Comparison of ENCODE assay signal across 1 cellular context in genomic region chr20:50455656-50456451, GRCh38.
TF ChIP-seq lines count a peak whose summit lies in the region.

No MANE protein-coding gene starts in this region.

TF ChIP-seq in HepG2, 621 proteins besides CTCF, POLR2A, EP300 and RAD21 (continued from another document and continues in another):
- TF ChIP-seq, protein P1, sequence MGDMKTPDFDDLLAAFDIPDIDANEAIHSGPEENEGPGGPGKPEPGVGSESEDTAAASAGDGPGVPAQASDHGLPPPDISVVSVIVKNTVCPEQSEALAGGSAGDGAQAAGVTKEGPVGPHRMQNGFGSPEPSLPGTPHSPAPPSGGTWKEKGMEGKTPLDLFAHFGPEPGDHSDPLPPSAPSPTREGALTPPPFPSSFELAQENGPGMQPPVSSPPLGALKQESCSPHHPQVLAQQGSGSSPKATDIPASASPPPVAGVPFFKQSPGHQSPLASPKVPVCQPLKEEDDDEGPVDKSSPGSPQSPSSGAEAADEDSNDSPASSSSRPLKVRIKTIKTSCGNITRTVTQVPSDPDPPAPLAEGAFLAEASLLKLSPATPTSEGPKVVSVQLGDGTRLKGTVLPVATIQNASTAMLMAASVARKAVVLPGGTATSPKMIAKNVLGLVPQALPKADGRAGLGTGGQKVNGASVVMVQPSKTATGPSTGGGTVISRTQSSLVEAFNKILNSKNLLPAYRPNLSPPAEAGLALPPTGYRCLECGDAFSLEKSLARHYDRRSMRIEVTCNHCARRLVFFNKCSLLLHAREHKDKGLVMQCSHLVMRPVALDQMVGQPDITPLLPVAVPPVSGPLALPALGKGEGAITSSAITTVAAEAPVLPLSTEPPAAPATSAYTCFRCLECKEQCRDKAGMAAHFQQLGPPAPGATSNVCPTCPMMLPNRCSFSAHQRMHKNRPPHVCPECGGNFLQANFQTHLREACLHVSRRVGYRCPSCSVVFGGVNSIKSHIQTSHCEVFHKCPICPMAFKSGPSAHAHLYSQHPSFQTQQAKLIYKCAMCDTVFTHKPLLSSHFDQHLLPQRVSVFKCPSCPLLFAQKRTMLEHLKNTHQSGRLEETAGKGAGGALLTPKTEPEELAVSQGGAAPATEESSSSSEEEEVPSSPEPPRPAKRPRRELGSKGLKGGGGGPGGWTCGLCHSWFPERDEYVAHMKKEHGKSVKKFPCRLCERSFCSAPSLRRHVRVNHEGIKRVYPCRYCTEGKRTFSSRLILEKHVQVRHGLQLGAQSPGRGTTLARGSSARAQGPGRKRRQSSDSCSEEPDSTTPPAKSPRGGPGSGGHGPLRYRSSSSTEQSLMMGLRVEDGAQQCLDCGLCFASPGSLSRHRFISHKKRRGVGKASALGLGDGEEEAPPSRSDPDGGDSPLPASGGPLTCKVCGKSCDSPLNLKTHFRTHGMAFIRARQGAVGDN (CRISPR knock-in tag; IDR thresholded peaks at IDR 0.05) = peak; percentile 99
- TF ChIP-seq SOX6 (IDR thresholded peaks at IDR 0.05) = no peak
- peak; percentile 97 for TF ChIP-seq SOX6 (CRISPR knock-in tag; IDR thresholded peaks at IDR 0.05)
- TF ChIP-seq HOXA5 (CRISPR knock-in tag; IDR thresholded peaks at IDR 0.05) = peak; percentile 97
- TF ChIP-seq ZNF83 (CRISPR knock-in tag; IDR thresholded peaks at IDR 0.05; ENCODE audit: borderline replicate concordance) = no peak; the same call in 1 of the 2 replicates
- peak in 1 of 2 experiments; percentile 73; a peak in 1 of 4 replicates for TF ChIP-seq KLF16 (CRISPR knock-in tag; IDR thresholded peaks at IDR 0.05)
- TF ChIP-seq CBX1 (IDR thresholded peaks at IDR 0.05; ENCODE audit: low read depth) = peak; percentile 39
- peak; percentile 78 for TF ChIP-seq ZNF747 (CRISPR knock-in tag; IDR thresholded peaks at IDR 0.05; ENCODE audit: borderline replicate concordance)
- peak; percentile 95 for TF ChIP-seq ZNF784 (CRISPR knock-in tag; IDR thresholded peaks at IDR 0.05; ENCODE audit: borderline replicate concordance)
- peak; percentile 90 for TF ChIP-seq MYC (CRISPR knock-in tag; IDR thresholded peaks at IDR 0.05; ENCODE audit: borderline replicate concordance)
- peak; percentile 98 for TF ChIP-seq ZMYM3 (CRISPR knock-in tag; IDR thresholded peaks at IDR 0.05)
- TF ChIP-seq, protein P2, sequence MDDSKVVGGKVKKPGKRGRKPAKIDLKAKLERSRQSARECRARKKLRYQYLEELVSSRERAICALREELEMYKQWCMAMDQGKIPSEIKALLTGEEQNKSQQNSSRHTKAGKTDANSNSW (CRISPR knock-in tag; IDR thresholded peaks at IDR 0.05; ENCODE audit: borderline replicate concordance) = 0 out of 2 replicates have a peak, but pooled peaks have one; percentile 22
- TF ChIP-seq CCDC6 (CRISPR knock-in tag; IDR thresholded peaks at IDR 0.05) = no peak; the same call in 1 of the 2 replicates
- peak; percentile 25; the same call in 1 of the 2 replicates for TF ChIP-seq THAP7 (CRISPR knock-in tag; IDR thresholded peaks at IDR 0.05)
- TF ChIP-seq IRF2 (CRISPR knock-in tag; IDR thresholded peaks at IDR 0.05) = peak; percentile 59; the same call in 1 of the 2 replicates
- TF ChIP-seq HNF1A (IDR thresholded peaks at IDR 0.05; ENCODE audit: low read depth) = peak; percentile 64; the same call in 1 of the 2 replicates
- TF ChIP-seq HNF1A (CRISPR knock-in tag; IDR thresholded peaks at IDR 0.05; ENCODE audit: borderline replicate concordance) = peak; percentile 95
- TF ChIP-seq ZNF460 (CRISPR knock-in tag; IDR thresholded peaks at IDR 0.05; ENCODE audit: borderline replicate concordance) = no peak; the same call in 1 of the 2 replicates
- TF ChIP-seq KIAA2018 (CRISPR knock-in tag; IDR thresholded peaks at IDR 0.05; ENCODE audit: borderline replicate concordance) = 0 out of 2 replicates have a peak, but pooled peaks have one; percentile 81
- TF ChIP-seq POLR2G (IDR thresholded peaks at IDR 0.05; ENCODE audit: low read depth, low read length) = peak; percentile 71
- peak; percentile 35; the same call in 1 of the 2 replicates for TF ChIP-seq PRDM4 (CRISPR knock-in tag; IDR thresholded peaks at IDR 0.05; ENCODE audit: borderline replicate concordance)
- no peak for TF ChIP-seq ZNF205 (CRISPR knock-in tag; IDR thresholded peaks at IDR 0.05)
- TF ChIP-seq MIER2 (CRISPR knock-in tag; IDR thresholded peaks at IDR 0.05) = peak; percentile 84; the same call in 1 of the 2 replicates
- TF ChIP-seq KLF13 (CRISPR knock-in tag; IDR thresholded peaks at IDR 0.05) = peak; percentile 68; the same call in 1 of the 2 replicates
- TF ChIP-seq ZNF33B (CRISPR knock-in tag; IDR thresholded peaks at IDR 0.05) = peak; percentile 89; the same call in 1 of the 2 replicates
- no peak for TF ChIP-seq PBX2 (CRISPR knock-in tag; IDR thresholded peaks at IDR 0.05)
- peak; percentile 78; the same call in 1 of the 2 replicates for TF ChIP-seq ZNF570 (CRISPR knock-in tag; IDR thresholded peaks at IDR 0.05; ENCODE audit: borderline replicate concordance)
